In the genomic region with DNA sequence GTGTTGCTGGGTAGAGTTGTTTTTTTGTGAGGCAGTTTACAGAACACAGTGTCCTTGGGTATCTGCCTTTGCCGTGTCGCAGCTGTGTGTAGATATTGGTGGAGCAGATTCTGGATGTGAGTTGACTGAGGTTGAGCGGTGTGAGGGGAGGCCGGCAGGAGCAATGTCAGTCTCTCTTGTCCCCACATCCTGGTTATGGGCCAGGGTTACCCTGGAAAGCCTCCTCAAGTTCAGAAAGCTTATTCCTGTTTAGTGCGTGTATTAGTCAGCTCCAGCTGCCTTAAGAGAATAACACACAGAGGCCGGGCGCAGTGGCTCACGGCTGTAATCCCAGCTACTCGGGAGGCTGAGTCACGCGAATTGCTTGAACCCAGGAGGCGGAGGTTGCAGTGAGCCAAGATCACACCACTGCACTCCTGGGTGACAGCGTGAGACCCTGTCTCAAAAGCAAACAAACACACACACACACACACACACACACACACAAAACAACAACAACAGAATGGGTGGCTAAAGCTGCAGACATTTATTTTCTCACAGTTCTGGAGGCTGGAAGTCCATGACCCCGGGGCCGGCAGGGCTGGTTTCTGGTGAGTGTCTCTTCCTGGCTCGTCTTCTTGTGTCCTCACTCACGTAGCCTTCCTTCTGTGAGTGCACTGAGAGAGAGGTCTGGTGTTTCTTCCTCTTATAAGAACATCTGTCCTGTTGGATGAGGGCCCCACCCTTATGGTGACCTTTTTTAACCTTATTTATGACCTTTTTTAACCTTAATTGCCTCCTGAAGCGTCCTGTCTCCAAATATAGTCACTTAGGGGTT, we compare ENCODE assay signal across 11 cellular contexts. TPM values are rescaled to one million over a fixed set of nuclear protein-coding genes. Genes with fewer than 3 reads are reported as not detected.
A peak's percentile ranks its signal among the peaks of the same experiment; 100 is the strongest.
DNase-seq lines count a peak whose midpoint lies in the region; ATAC-seq lines count a peak whose summit lies in the region.
"Had no signal": no experiment of that assay in that cellular context is flagged by ENCODE, and none has a peak within 500 bp of the region (broad histone marks: within the 10 kb centered on the region; RNA-seq: fewer than 3 reads in every experiment).

No MANE protein-coding gene starts in this region.

- no peak overlapping the region for H3K9ac ChIP-seq in BLaER1

- intact Hi-C loops in right cardiac atrium (cut with DNase I): loop anchor here in 1 of 4 donors (10.0 kb wide), 1 partner anchor 45 kb away; no protein-coding TSS in a partner anchor

- peak overlapping the region; percentile 16; the same call in 1 of the 2 replicates for H3K4me2 ChIP-seq in BLaER1

- H3K27ac ChIP-seq in BLaER1: 0 out of 2 replicates have a peak overlapping the region, but pooled peaks have one; percentile 6
- peak overlapping the region; percentile 32 for H3K27ac ChIP-seq in angular gyrus (ENCODE audit: low read depth, low read length)
- no peak overlapping the region for H3K27ac ChIP-seq in right cardiac atrium (ENCODE audit: low read length)

- no peak for ATAC-seq in GM21723 (IDR thresholded peaks at IDR 0.05; ENCODE audit: unreplicated experiment)
- ATAC-seq in right cardiac atrium: no peak

- H3K4me1 ChIP-seq in BLaER1: peaks cover 72% of the 10 kb centered on the region
- peaks cover 40% of the 10 kb centered on the region for H3K4me1 ChIP-seq in right cardiac atrium (ENCODE audit: control insufficient read depth, insufficient read depth, low read length)
- H3K4me1 ChIP-seq: BE2C had no signal

- peaks cover 95% of the 10 kb centered on the region for H4K20me1 ChIP-seq in BLaER1

- DNase-seq in RPMI8226 (peak; percentile 26), mesenteric fat pad (ENCODE audit: low spot score) (peak; percentile 67), pons (ENCODE audit: low spot score) (no peak), right cardiac atrium (no peak), middle frontal gyrus (ENCODE audit: extremely low spot score, low spot score) (no peak)
- DNase-seq: BE2C, foreskin fibroblast, Karpas-422 had no signal

- H3K36me3 ChIP-seq in BLaER1: peaks cover 51% of the 10 kb centered on the region
- H3K36me3 ChIP-seq: BE2C had no signal

- H3K9me3 ChIP-seq in BLaER1 (no peaks in the 10 kb centered on the region; the same call in 1 of the 2 replicates), right cardiac atrium (ENCODE audit: control insufficient read depth, low read length) (no peaks in the 10 kb centered on the region)
- H3K9me3 ChIP-seq: BE2C had no signal

- H3K27me3 ChIP-seq in BLaER1 (no peaks in the 10 kb centered on the region), right cardiac atrium (ENCODE audit: control insufficient read depth, insufficient read depth) (no peaks in the 10 kb centered on the region)
- H3K27me3 ChIP-seq: BE2C had no signal

- H3K4me3 ChIP-seq in BLaER1 (no peak overlapping the region), right cardiac atrium (ENCODE audit: low read length) (no peak overlapping the region)

- 87% methylated on average over 18 of the region's 18 CpGs for WGBS in right cardiac atrium

RNA-seq across cellular contexts. Expression of a gene that starts 5.1 kb away (rescaled TPM):
- total RNA-seq in mesenteric fat pad (39.7 TPM), right cardiac atrium (10 to 100 TPM; 29.9 to 39.5 (median 32.1) TPM)
- 30.9 TPM for polyA plus RNA-seq in right cardiac atrium

Comparison
In these comparisons a context has a peak if more than half of its experiments do, and no peak if none do; other contexts are left out.
1. DNase-seq: peak in RPMI8226 (single experiment) and mesenteric fat pad (single experiment); none in pons (single experiment), right cardiac atrium (0 of 3) and middle frontal gyrus (single experiment).